8 cellular contexts compared by ENCODE assay signal in genomic region chr7:139523199-139523941, GRCh38. TPM values are rescaled to one million over a fixed set of nuclear protein-coding genes. Genes with fewer than 3 reads are reported as not detected.
DNase-seq lines count a peak whose midpoint lies in the region; ATAC-seq and TF ChIP-seq lines count a peak whose summit lies in the region.

TSS of gene CLEC2L (plus strand) at chr7:139523685. CDS start at chr7:139523928, 243 bp downstream.

- no peak for TF ChIP-seq POLR2A in tibial nerve (IDR thresholded peaks at IDR 0.05)
- TF ChIP-seq POLR2A in uterus (IDR thresholded peaks at IDR 0.05): no peak

- no peak within 1 kb of the TSS for H3K9ac ChIP-seq in SK-N-MC (ENCODE audit: insufficient read length)

- WGBS in tibial nerve, 2 donors: 8 to 17% methylated on average over 13 to 18 of the region's 75 CpGs

- H3K27ac ChIP-seq in SK-N-MC (no peak within 1 kb of the TSS), cardiac muscle cell (no peak within 1 kb of the TSS), tibial nerve (no peak within 1 kb of the TSS), uterus (no peak within 1 kb of the TSS)

- peak; percentile 8 for DNase-seq in DMS 273 treated with DMSO at 0.1 percent for 48 hours (lab: John Stamatoyannopoulos, UW)
- DNase-seq in SK-N-MC (ENCODE audit: low read depth, low spot score): no peak
- peak in 1 of 2 donors; percentile 43 for DNase-seq in cardiac muscle cell (ENCODE audit: low read depth in 1 of 2, low spot score in 1 of 2)
- peak; percentile 51 for DNase-seq in retina
- DNase-seq in tibial nerve (ENCODE audit: low spot score in 2 of 2): no peak
- DNase-seq in uterus: no peak

- H3K36me3 ChIP-seq in SK-N-MC (ENCODE audit: insufficient read depth, low read length) (no peaks in the 10 kb centered on the region), cardiac muscle cell (no peaks in the 10 kb centered on the region), tibial nerve (no peaks in the 10 kb centered on the region), uterus (no peaks in the 10 kb centered on the region)

- intact Hi-C loops in uterus (cut with DNase I; ENCODE audit: low total_unique reads): no loop called here

- no peaks in the 10 kb centered on the region for H3K9me3 ChIP-seq in SK-N-MC (ENCODE audit: low read depth, low read length)
- no peaks in the 10 kb centered on the region for H3K9me3 ChIP-seq in cardiac muscle cell (ENCODE audit: low read depth)
- no peaks in the 10 kb centered on the region for H3K9me3 ChIP-seq in tibial nerve
- H3K9me3 ChIP-seq in uterus: no peaks in the 10 kb centered on the region

- peaks cover 68% of the 10 kb centered on the region for H3K27me3 ChIP-seq in cardiac muscle cell
- peaks cover 0 to 42% of the 10 kb centered on the region in 2 donors for H3K27me3 ChIP-seq in tibial nerve
- H3K27me3 ChIP-seq in uterus: no peaks in the 10 kb centered on the region

- no peak for TF ChIP-seq EP300 in tibial nerve (IDR thresholded peaks at IDR 0.05)

- peak within 1 kb of the TSS; percentile 61 for H3K4me3 ChIP-seq in SK-N-MC
- peak within 1 kb of the TSS; percentile 16 for H3K4me3 ChIP-seq in cardiac muscle cell
- H3K4me3 ChIP-seq in tibial nerve: peak within 1 kb of the TSS in 1 of 4 donors; percentile 33
- peak within 1 kb of the TSS in 1 of 2 donors; percentile 23 for H3K4me3 ChIP-seq in uterus

- TF ChIP-seq CTCF in cardiac muscle cell (IDR thresholded peaks at IDR 0.05; ENCODE audit: low read depth, low read length) (no peak), tibial nerve (IDR thresholded peaks at IDR 0.05) (no peak), uterus (IDR thresholded peaks at IDR 0.05) (no peak)

- no peak for ATAC-seq in HG03159 (IDR thresholded peaks at IDR 0.05; ENCODE audit: unreplicated experiment)
- ATAC-seq in GM18511 (IDR thresholded peaks at IDR 0.05; ENCODE audit: unreplicated experiment): no peak

- H3K4me1 ChIP-seq in cardiac muscle cell (ENCODE audit: low read depth) (no peaks in the 10 kb centered on the region), tibial nerve (peaks cover 0 to 11% (median 0%) of the 10 kb centered on the region in 4 donors), uterus (peaks cover 0 to 6% of the 10 kb centered on the region in 2 donors)

RNA-seq across cellular contexts. Expression of gene CLEC2L, which starts in this region (rescaled TPM):
- total RNA-seq in cardiac muscle cell (0.18 and 0.27 TPM in 2 replicates), tibial nerve (1 to 10 TPM in 1 of 4 donors, not detected in 3; 3.1 TPM), uterus (under 1 TPM in 3 of 4 donors, not detected in 1; 0.21 to 0.43 (median 0.26) TPM)
- 0.16 and 0.26 TPM in 2 replicates for polyA plus RNA-seq in cardiac muscle cell

Comparison
In these comparisons a context has a peak if more than half of its experiments do, and no peak if none do; other contexts are left out.
1. DNase-seq: peak in DMS 273 treated with DMSO at 0.1 percent for 48 hours (single experiment) and retina (single experiment); none in SK-N-MC (single experiment), tibial nerve (0 of 2) and uterus (0 of 2).